In the genomic region with DNA sequence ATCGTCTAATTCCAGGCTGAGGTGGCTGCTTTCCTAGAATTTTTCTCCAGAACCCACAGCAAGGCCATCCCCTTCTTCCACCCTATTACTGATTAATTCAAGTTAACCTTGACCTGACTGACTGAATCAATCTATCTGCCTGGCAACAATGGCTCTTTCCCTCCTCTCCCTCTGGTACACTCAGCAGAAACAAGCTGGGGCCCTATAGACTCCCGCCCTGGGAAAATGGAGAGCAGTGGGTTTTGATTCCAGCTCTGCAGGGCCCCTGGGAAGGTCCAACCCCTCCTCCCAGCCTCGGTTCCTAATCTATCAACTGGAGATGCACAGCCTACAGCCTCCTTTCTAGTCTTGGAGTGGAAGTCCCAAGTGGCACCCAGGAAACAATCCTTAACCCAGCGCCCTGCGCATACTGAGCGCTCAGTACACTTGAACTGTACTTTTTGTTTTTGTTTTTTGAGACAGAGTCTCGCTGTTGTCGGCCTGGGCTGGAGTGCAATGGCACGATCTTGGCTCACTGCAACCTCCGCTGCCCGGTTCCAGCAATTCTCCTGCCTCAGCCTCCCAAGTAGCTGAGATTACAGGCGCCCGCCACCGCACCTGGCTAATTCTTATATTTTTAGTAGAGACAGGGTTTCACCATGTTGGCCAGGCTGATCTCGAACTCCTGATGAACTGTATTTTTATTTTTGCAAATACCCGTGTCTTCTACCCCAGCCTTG, we compare ENCODE assay signal across 1 cellular context.
TF ChIP-seq lines count a peak whose summit lies in the region.

No MANE protein-coding gene starts in this region.

TF ChIP-seq in HepG2, 621 proteins besides CTCF, POLR2A, EP300 and RAD21 (continues in another document):
- TF ChIP-seq NKX3-1 (CRISPR knock-in tag; IDR thresholded peaks at IDR 0.05) (no peak), ZSCAN29 (CRISPR knock-in tag; conservative IDR thresholded peaks at IDR 0.05) (peak; percentile 88; the same call in 1 of the 2 replicates), ZNF264 (CRISPR knock-in tag; IDR thresholded peaks at IDR 0.05) (no peak), RXRA (CRISPR knock-in tag; IDR thresholded peaks at IDR 0.05) (peak; percentile 67; the same call in 1 of the 2 replicates), NFIB (CRISPR knock-in tag; IDR thresholded peaks at IDR 0.05; ENCODE audit: borderline replicate concordance) (no peak), ARNT2 (CRISPR knock-in tag; IDR thresholded peaks at IDR 0.05; ENCODE audit: low read depth) (no peak), KDM2A (CRISPR knock-in tag; IDR thresholded peaks at IDR 0.05; ENCODE audit: borderline replicate concordance, low read depth) (no peak), BRD4 (CRISPR knock-in tag; IDR thresholded peaks at IDR 0.05) (0 out of 2 replicates have a peak, but pooled peaks have one; percentile 17), HOXA3 (CRISPR knock-in tag; IDR thresholded peaks at IDR 0.05) (peak; percentile 50; the same call in 1 of the 2 replicates), MLLT10 (CRISPR knock-in tag; IDR thresholded peaks at IDR 0.05) (no peak), MAZ (IDR thresholded peaks at IDR 0.05; ENCODE audit: borderline replicate concordance, low read depth, low read length) (no peak), MAZ (CRISPR knock-in tag; IDR thresholded peaks at IDR 0.05; ENCODE audit: low read depth) (0 out of 2 replicates have a peak, but pooled peaks have one; percentile 44), ZFAT (CRISPR knock-in tag; conservative IDR thresholded peaks at IDR 0.05) (no peak), ZNF652 (CRISPR knock-in tag; IDR thresholded peaks at IDR 0.05; ENCODE audit: borderline replicate concordance, low read depth) (peak; percentile 70; the same call in 1 of the 2 replicates), POLR2G (IDR thresholded peaks at IDR 0.05; ENCODE audit: low read depth, low read length) (0 out of 2 replicates have a peak, but pooled peaks have one; percentile 55), KLF9 (CRISPR knock-in tag; IDR thresholded peaks at IDR 0.05; ENCODE audit: low read depth) (no peak), ZNF572 (CRISPR knock-in tag; IDR thresholded peaks at IDR 0.05) (no peak), ETV5 (CRISPR knock-in tag; IDR thresholded peaks at IDR 0.05; ENCODE audit: borderline replicate concordance) (peak; percentile 13; the same call in 1 of the 2 replicates), NR2C2 (CRISPR knock-in tag; IDR thresholded peaks at IDR 0.05; ENCODE audit: borderline replicate concordance) (peak; percentile 66; the same call in 1 of the 2 replicates), MAFF (IDR thresholded peaks at IDR 0.05; ENCODE audit: low read depth, low read length) (peak; percentile 63), CEBPG (CRISPR knock-in tag; IDR thresholded peaks at IDR 0.05) (peak; percentile 3; the same call in 1 of the 2 replicates), PHF21A (CRISPR knock-in tag; IDR thresholded peaks at IDR 0.05) (peak; percentile 76; the same call in 1 of the 2 replicates), ZBTB38 (CRISPR knock-in tag; IDR thresholded peaks at IDR 0.05) (peak; percentile 36; the same call in 1 of the 2 replicates), HMG20B (CRISPR knock-in tag; conservative IDR thresholded peaks at IDR 0.05) (no peak), ZNF782 (CRISPR knock-in tag; IDR thresholded peaks at IDR 0.05; ENCODE audit: borderline replicate concordance) (no peak), KLF6 (CRISPR knock-in tag; IDR thresholded peaks at IDR 0.05) (0 out of 2 replicates have a peak, but pooled peaks have one; percentile 16), ZNF337 (CRISPR knock-in tag; IDR thresholded peaks at IDR 0.05; ENCODE audit: borderline replicate concordance, low read depth) (no peak), ZNF205 (CRISPR knock-in tag; IDR thresholded peaks at IDR 0.05) (peak; percentile 99), ZSCAN30 (CRISPR knock-in tag; IDR thresholded peaks at IDR 0.05) (no peak), KLF16 (CRISPR knock-in tag; IDR thresholded peaks at IDR 0.05) (0 out of 4 replicates have a peak, but pooled peaks of 1 of the 2 experiments have one; percentile 36), THAP11 (CRISPR knock-in tag; IDR thresholded peaks at IDR 0.05) (0 out of 2 replicates have a peak, but pooled peaks have one; percentile 45), POGZ (CRISPR knock-in tag; IDR thresholded peaks at IDR 0.05) (no peak), XRCC5 (optimal IDR thresholded peaks at IDR 0.05; ENCODE audit: low read length) (peak; percentile 14), ZNF256 (CRISPR knock-in tag; conservative IDR thresholded peaks at IDR 0.05) (no peak), ZNF644 (CRISPR knock-in tag; IDR thresholded peaks at IDR 0.05; ENCODE audit: low read depth) (no peak), ZNF598 (CRISPR knock-in tag; IDR thresholded peaks at IDR 0.05; ENCODE audit: borderline replicate concordance) (peak; percentile 61; the same call in 1 of the 2 replicates), ZC3H4 (CRISPR knock-in tag; IDR thresholded peaks at IDR 0.05; ENCODE audit: borderline replicate concordance) (no peak), NFYC (CRISPR knock-in tag; IDR thresholded peaks at IDR 0.05) (0 out of 2 replicates have a peak, but pooled peaks have one; percentile 13)
- TF ChIP-seq, protein P1, sequence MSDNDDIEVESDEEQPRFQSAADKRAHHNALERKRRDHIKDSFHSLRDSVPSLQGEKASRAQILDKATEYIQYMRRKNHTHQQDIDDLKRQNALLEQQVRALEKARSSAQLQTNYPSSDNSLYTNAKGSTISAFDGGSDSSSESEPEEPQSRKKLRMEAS (IDR thresholded peaks at IDR 0.05), result 0 out of 2 replicates have a peak, but pooled peaks have one; percentile 10
- TF ChIP-seq, protein P2, sequence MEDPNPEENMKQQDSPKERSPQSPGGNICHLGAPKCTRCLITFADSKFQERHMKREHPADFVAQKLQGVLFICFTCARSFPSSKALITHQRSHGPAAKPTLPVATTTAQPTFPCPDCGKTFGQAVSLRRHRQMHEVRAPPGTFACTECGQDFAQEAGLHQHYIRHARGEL (CRISPR knock-in tag; IDR thresholded peaks at IDR 0.05), result no peak
- TF ChIP-seq, protein P3, sequence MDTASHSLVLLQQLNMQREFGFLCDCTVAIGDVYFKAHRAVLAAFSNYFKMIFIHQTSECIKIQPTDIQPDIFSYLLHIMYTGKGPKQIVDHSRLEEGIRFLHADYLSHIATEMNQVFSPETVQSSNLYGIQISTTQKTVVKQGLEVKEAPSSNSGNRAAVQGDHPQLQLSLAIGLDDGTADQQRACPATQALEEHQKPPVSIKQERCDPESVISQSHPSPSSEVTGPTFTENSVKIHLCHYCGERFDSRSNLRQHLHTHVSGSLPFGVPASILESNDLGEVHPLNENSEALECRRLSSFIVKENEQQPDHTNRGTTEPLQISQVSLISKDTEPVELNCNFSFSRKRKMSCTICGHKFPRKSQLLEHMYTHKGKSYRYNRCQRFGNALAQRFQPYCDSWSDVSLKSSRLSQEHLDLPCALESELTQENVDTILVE (CRISPR knock-in tag; IDR thresholded peaks at IDR 0.05), result no peak
- TF ChIP-seq, protein P4, sequence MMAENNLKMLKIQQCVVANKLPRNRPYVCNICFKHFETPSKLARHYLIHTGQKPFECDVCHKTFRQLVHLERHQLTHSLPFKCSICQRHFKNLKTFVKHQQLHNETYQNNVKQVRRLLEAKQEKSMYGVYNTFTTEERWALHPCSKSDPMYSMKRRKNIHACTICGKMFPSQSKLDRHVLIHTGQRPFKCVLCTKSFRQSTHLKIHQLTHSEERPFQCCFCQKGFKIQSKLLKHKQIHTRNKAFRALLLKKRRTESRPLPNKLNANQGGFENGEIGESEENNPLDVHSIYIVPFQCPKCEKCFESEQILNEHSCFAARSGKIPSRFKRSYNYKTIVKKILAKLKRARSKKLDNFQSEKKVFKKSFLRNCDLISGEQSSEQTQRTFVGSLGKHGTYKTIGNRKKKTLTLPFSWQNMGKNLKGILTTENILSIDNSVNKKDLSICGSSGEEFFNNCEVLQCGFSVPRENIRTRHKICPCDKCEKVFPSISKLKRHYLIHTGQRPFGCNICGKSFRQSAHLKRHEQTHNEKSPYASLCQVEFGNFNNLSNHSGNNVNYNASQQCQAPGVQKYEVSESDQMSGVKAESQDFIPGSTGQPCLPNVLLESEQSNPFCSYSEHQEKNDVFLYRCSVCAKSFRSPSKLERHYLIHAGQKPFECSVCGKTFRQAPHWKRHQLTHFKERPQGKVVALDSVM (CRISPR knock-in tag; IDR thresholded peaks at IDR 0.05), result no peak
- TF ChIP-seq, protein P5, sequence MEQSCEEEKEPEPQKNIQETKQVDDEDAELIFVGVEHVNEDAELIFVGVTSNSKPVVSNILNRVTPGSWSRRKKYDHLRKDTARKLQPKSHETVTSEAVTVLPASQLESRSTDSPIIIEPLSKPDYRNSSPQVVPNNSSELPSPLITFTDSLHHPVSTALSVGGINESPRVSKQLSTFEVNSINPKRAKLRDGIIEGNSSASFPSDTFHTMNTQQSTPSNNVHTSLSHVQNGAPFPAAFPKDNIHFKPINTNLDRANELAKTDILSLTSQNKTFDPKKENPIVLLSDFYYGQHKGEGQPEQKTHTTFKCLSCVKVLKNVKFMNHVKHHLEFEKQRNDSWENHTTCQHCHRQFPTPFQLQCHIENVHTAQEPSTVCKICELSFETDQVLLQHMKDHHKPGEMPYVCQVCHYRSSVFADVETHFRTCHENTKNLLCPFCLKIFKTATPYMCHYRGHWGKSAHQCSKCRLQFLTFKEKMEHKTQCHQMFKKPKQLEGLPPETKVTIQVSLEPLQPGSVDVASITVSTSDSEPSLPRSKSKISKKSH (CRISPR knock-in tag; IDR thresholded peaks at IDR 0.05; ENCODE audit: borderline replicate concordance), result no peak
- TF ChIP-seq, protein P6, sequence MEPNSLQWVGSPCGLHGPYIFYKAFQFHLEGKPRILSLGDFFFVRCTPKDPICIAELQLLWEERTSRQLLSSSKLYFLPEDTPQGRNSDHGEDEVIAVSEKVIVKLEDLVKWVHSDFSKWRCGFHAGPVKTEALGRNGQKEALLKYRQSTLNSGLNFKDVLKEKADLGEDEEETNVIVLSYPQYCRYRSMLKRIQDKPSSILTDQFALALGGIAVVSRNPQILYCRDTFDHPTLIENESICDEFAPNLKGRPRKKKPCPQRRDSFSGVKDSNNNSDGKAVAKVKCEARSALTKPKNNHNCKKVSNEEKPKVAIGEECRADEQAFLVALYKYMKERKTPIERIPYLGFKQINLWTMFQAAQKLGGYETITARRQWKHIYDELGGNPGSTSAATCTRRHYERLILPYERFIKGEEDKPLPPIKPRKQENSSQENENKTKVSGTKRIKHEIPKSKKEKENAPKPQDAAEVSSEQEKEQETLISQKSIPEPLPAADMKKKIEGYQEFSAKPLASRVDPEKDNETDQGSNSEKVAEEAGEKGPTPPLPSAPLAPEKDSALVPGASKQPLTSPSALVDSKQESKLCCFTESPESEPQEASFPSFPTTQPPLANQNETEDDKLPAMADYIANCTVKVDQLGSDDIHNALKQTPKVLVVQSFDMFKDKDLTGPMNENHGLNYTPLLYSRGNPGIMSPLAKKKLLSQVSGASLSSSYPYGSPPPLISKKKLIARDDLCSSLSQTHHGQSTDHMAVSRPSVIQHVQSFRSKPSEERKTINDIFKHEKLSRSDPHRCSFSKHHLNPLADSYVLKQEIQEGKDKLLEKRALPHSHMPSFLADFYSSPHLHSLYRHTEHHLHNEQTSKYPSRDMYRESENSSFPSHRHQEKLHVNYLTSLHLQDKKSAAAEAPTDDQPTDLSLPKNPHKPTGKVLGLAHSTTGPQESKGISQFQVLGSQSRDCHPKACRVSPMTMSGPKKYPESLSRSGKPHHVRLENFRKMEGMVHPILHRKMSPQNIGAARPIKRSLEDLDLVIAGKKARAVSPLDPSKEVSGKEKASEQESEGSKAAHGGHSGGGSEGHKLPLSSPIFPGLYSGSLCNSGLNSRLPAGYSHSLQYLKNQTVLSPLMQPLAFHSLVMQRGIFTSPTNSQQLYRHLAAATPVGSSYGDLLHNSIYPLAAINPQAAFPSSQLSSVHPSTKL (CRISPR knock-in tag; IDR thresholded peaks at IDR 0.05), result peak; percentile 56
- TF ChIP-seq, protein P7, sequence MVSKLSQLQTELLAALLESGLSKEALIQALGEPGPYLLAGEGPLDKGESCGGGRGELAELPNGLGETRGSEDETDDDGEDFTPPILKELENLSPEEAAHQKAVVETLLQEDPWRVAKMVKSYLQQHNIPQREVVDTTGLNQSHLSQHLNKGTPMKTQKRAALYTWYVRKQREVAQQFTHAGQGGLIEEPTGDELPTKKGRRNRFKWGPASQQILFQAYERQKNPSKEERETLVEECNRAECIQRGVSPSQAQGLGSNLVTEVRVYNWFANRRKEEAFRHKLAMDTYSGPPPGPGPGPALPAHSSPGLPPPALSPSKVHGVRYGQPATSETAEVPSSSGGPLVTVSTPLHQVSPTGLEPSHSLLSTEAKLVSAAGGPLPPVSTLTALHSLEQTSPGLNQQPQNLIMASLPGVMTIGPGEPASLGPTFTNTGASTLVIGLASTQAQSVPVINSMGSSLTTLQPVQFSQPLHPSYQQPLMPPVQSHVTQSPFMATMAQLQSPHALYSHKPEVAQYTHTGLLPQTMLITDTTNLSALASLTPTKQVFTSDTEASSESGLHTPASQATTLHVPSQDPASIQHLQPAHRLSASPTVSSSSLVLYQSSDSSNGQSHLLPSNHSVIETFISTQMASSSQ (IDR thresholded peaks at IDR 0.05; ENCODE audit: low read depth), result peak; percentile 88
- TF ChIP-seq, protein P7 (CRISPR knock-in tag; IDR thresholded peaks at IDR 0.05; ENCODE audit: borderline replicate concordance), result peak; percentile 93
- TF ChIP-seq, protein P8, sequence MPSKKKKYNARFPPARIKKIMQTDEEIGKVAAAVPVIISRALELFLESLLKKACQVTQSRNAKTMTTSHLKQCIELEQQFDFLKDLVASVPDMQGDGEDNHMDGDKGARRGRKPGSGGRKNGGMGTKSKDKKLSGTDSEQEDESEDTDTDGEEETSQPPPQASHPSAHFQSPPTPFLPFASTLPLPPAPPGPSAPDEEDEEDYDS (CRISPR knock-in tag; IDR thresholded peaks at IDR 0.05), result peak; percentile 61; the same call in 1 of the 2 replicates
- TF ChIP-seq, protein P9, sequence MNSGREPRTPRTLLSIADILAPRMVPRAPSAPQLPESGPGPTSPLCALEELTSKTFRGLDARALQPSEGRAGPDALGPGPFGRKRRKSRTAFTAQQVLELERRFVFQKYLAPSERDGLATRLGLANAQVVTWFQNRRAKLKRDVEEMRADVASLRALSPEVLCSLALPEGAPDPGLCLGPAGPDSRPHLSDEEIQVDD (CRISPR knock-in tag; IDR thresholded peaks at IDR 0.05; ENCODE audit: borderline replicate concordance), result no peak
